10 cellular contexts compared by ENCODE assay signal in genomic region chr6:14721103-14721758, GRCh38.
DNase-seq lines count a peak whose midpoint lies in the region; ATAC-seq and TF ChIP-seq lines count a peak whose summit lies in the region.
"Had no signal": no experiment of that assay in that cellular context is flagged by ENCODE, and none has a peak within 500 bp of the region (broad histone marks: within the 10 kb centered on the region; RNA-seq: fewer than 3 reads in every experiment).

No MANE protein-coding gene starts in this region.

- peaks cover 52% of the 10 kb centered on the region for H3K4me1 Mint-ChIP-seq in activated CD4-positive, alpha-beta T cell treated with anti-CD3 and anti-CD28 coated beads for 36 hours

- H3K27ac ChIP-seq in tibial nerve: no peak overlapping the region
- no peak overlapping the region for H3K27ac ChIP-seq in dorsolateral prefrontal cortex

- H3K9ac ChIP-seq in adipocyte (ENCODE audit: low read length): no peak overlapping the region

- POLR2A ChIA-PET in activated CD4-positive, alpha-beta T cell treated with anti-CD3 and anti-CD28 coated beads for 36 hours (lab: Charles Lee): no interaction called here

- no peak overlapping the region for H3K4me3 Mint-ChIP-seq in activated CD4-positive, alpha-beta T cell treated with anti-CD3 and anti-CD28 coated beads for 36 hours
- H3K4me3 Mint-ChIP-seq: activated naive CD8-positive, alpha-beta T cell treated with anti-CD3 and anti-CD28 coated beads for 36 hours had no signal

- ATAC-seq in activated CD4-positive, alpha-beta T cell treated with anti-CD3 and anti-CD28 coated beads for 36 hours: peak; percentile 13
- ATAC-seq in left colon: peak; percentile 65

- peaks cover 16% of the 10 kb centered on the region for H3K4me1 ChIP-seq in adipocyte (ENCODE audit: control insufficient read depth, insufficient read depth, low read length)
- peaks cover 0 to 11% (median 7%) of the 10 kb centered on the region in 4 donors for H3K4me1 ChIP-seq in tibial nerve

- intact Hi-C loops in activated CD4-positive, alpha-beta T cell treated with anti-CD3 and anti-CD28 coated beads for 36 hours (cut with DNase I, micrococcal nuclease): no loop called here
- intact Hi-C loops in left colon (cut with DNase I, micrococcal nuclease) (no loop called here), posterior cingulate gyrus (cut with DNase I) (no loop called here), dorsolateral prefrontal cortex (cut with DNase I) (no loop called here)

- TF ChIP-seq CTCF in tibial nerve (IDR thresholded peaks at IDR 0.05) (no peak), dorsolateral prefrontal cortex (IDR thresholded peaks at IDR 0.05 in 54 of 56, conservative IDR thresholded peaks at IDR 0.05 in 2 of 56; ENCODE audit: low read depth in 1 of 56, partially characterized antibody in 56 of 56) (no peak)

- peaks cover 4% of the 10 kb centered on the region for H3K9me3 Mint-ChIP-seq in activated CD4-positive, alpha-beta T cell treated with anti-CD3 and anti-CD28 coated beads for 36 hours (ENCODE audit: low read depth)

- no peak for DNase-seq in activated CD4-positive, alpha-beta T cell treated with anti-CD3 and anti-CD28 coated beads for 36 hours
- DNase-seq in activated CD4-positive, alpha-beta T cell treated with anti-CD3 and anti-CD28 coated beads for 1 hour: no peak
- DNase-seq in adipocyte (ENCODE audit: low read depth): peak; percentile 68
- no peak for DNase-seq in left colon
- no peak for DNase-seq in tibial nerve (ENCODE audit: low spot score in 2 of 2)
- no peak for DNase-seq in posterior cingulate gyrus
- DNase-seq in DMS53 (lab: John Stamatoyannopoulos, UW): no peak
- no peak for DNase-seq in dorsolateral prefrontal cortex
- DNase-seq: activated naive CD8-positive, alpha-beta T cell treated with anti-CD3 and anti-CD28 coated beads for 36 hours; NCI-H510A treated with DMSO at 0.1 percent for 48 hours had no signal

- H3K4me3 ChIP-seq in adipocyte (ENCODE audit: low read length) (no peak overlapping the region), tibial nerve (no peak overlapping the region), dorsolateral prefrontal cortex (no peak overlapping the region)

- H3K9me3 ChIP-seq in adipocyte (ENCODE audit: control insufficient read depth, low read length) (no peaks in the 10 kb centered on the region), tibial nerve (no peaks in the 10 kb centered on the region)

- CTCF ChIA-PET in activated CD4-positive, alpha-beta T cell treated with anti-CD3 and anti-CD28 coated beads for 36 hours (lab: Charles Lee): interaction anchor here (0.5 to 3.6 kb wide), 2 partner anchors 10 to 1091 kb away, joined by 3 to 13 read pairs; no protein-coding TSS in a partner anchor

- peak overlapping the region; percentile 52 for H3K27ac Mint-ChIP-seq in activated CD4-positive, alpha-beta T cell treated with anti-CD3 and anti-CD28 coated beads for 36 hours
- H3K27ac Mint-ChIP-seq: activated naive CD8-positive, alpha-beta T cell treated with anti-CD3 and anti-CD28 coated beads for 36 hours had no signal

- TF ChIP-seq POLR2A in tibial nerve (IDR thresholded peaks at IDR 0.05): no peak

- H3K36me3 Mint-ChIP-seq in activated CD4-positive, alpha-beta T cell treated with anti-CD3 and anti-CD28 coated beads for 36 hours (ENCODE audit: low read depth): peaks cover 8% of the 10 kb centered on the region

- peak; percentile 31 to 73 for TF ChIP-seq EP300 in tibial nerve (IDR thresholded peaks at IDR 0.05)

- H3K27me3 ChIP-seq in adipocyte (replicated peaks; ENCODE audit: control insufficient read depth, insufficient read depth, low read length): no peaks in the 10 kb centered on the region
- H3K27me3 ChIP-seq in tibial nerve: no peaks in the 10 kb centered on the region
- H3K27me3 ChIP-seq in dorsolateral prefrontal cortex: no peaks in the 10 kb centered on the region

- WGBS in tibial nerve, 2 donors: 64 to 65% methylated on average over 9 of the region's 9 CpGs

- H3K27me3 Mint-ChIP-seq in activated CD4-positive, alpha-beta T cell treated with anti-CD3 and anti-CD28 coated beads for 36 hours: no peaks in the 10 kb centered on the region
- H3K27me3 Mint-ChIP-seq: activated naive CD8-positive, alpha-beta T cell treated with anti-CD3 and anti-CD28 coated beads for 36 hours had no signal

- no peaks in the 10 kb centered on the region for H3K36me3 ChIP-seq in adipocyte (ENCODE audit: control insufficient read depth, insufficient read depth, low read length, severe bottlenecking)
- no peaks in the 10 kb centered on the region for H3K36me3 ChIP-seq in tibial nerve
